Comparison of ENCODE assay signal across 25 cellular contexts in genomic region chr3:100702082-100703014, GRCh38. TPM values are rescaled to one million over a fixed set of nuclear protein-coding genes. Genes with fewer than 3 reads are reported as not detected.
DNase-seq lines count a peak whose midpoint lies in the region; ATAC-seq, FAIRE-seq and TF ChIP-seq lines count a peak whose summit lies in the region.
"Had no signal": no experiment of that assay in that cellular context is flagged by ENCODE, and none has a peak within 500 bp of the region (broad histone marks: within the 10 kb centered on the region; RNA-seq: fewer than 3 reads in every experiment).

No MANE protein-coding gene starts in this region.

- H3K4me1 ChIP-seq in GM23338 (ENCODE audit: insufficient read depth) (no peaks in the 10 kb centered on the region), foreskin keratinocyte (peaks cover 20% of the 10 kb centered on the region), aorta (ENCODE audit: control insufficient read depth in 1 of 2, insufficient read depth in 2 of 2, low read length in 2 of 2) (no peaks in the 10 kb centered on the region)
- H3K4me1 ChIP-seq: gastroesophageal sphincter, lower lobe of right lung had no signal

- H3K27ac Mint-ChIP-seq in GM23338, result peak overlapping the region; percentile 68; the same call in 1 of the 2 replicates
- H3K27ac Mint-ChIP-seq: activated CD4-positive, alpha-beta memory T cell treated with anti-CD3 and anti-CD28 coated beads for 36 hours; progenitor cell of endocrine pancreas had no signal

- no peaks in the 10 kb centered on the region for H3K36me3 Mint-ChIP-seq in GM23338 (ENCODE audit: low read depth)
- H3K36me3 Mint-ChIP-seq: activated CD4-positive, alpha-beta memory T cell treated with anti-CD3 and anti-CD28 coated beads for 36 hours had no signal

- H3K9me3 ChIP-seq in aorta (ENCODE audit: control insufficient read depth, low read length), result no peaks in the 10 kb centered on the region
- H3K9me3 ChIP-seq: gastroesophageal sphincter, lower lobe of right lung had no signal

- WGBS in aorta, 2 donors, result 75% methylated on average over 4 of the region's 4 CpGs

- H2AFZ ChIP-seq in GM23338, result peak overlapping the region; percentile 21; the same call in 1 of the 2 replicates

- intact Hi-C loops in aorta (cut with DNase I), result no loop called here

- no peaks in the 10 kb centered on the region for H4K20me1 ChIP-seq in GM23338 (replicated peaks; ENCODE audit: insufficient read depth)

- H3K27me3 ChIP-seq in GM23338 (ENCODE audit: insufficient read depth) (peaks cover 21% of the 10 kb centered on the region), foreskin keratinocyte (no peaks in the 10 kb centered on the region), aorta (ENCODE audit: control insufficient read depth in 1 of 2, insufficient read depth in 2 of 2, low read length in 1 of 2) (peaks cover 0 to 2% of the 10 kb centered on the region in 2 donors)

- no peak overlapping the region for H3K27ac ChIP-seq in GM23338 (ENCODE audit: low read depth)
- H3K27ac ChIP-seq in RWPE1, result no peak overlapping the region
- H3K27ac ChIP-seq in foreskin keratinocyte, result no peak overlapping the region
- H3K27ac ChIP-seq in aorta (ENCODE audit: low read depth in 1 of 2, low read length in 2 of 2), result no peak overlapping the region
- H3K27ac ChIP-seq: dorsolateral prefrontal cortex, gastroesophageal sphincter, lower lobe of right lung had no signal

- H3F3A ChIP-seq in GM23338 (replicated peaks; ENCODE audit: low read depth), result no peaks in the 10 kb centered on the region

- H3K36me3 ChIP-seq in GM23338 (ENCODE audit: insufficient read depth) (no peaks in the 10 kb centered on the region), aorta (ENCODE audit: control insufficient read depth in 1 of 2, insufficient read depth in 2 of 2, low read length in 1 of 2) (no peaks in the 10 kb centered on the region)
- H3K36me3 ChIP-seq: gastroesophageal sphincter, lower lobe of right lung had no signal

- no peak overlapping the region for H3K4me3 Mint-ChIP-seq in GM23338
- H3K4me3 Mint-ChIP-seq: activated CD4-positive, alpha-beta memory T cell treated with anti-CD3 and anti-CD28 coated beads for 36 hours; neural crest cell had no signal

- DNase-seq in GM12891 (ENCODE audit: insufficient read length, low spot score) (no peak), GM23338 (ENCODE audit: low spot score) (no peak), RWPE1 (ENCODE audit: low spot score) (peak; percentile 44), foreskin keratinocyte (peak; percentile 49 to 81), DMS 273 treated with DMSO at 0.1 percent for 48 hours (lab: John Stamatoyannopoulos, UW) (no peak), SKM-1 treated with dmso at 0.1 percent for 144 hours (lab: John Stamatoyannopoulos, UW; ENCODE audit: unreplicated experiment) (no peak), aorta (no peak)
- no peak for DNase-seq in stimulated activated CD4-positive, alpha-beta T cell treated with anti-CD3 and anti-CD28 coated beads, Interleukin-15, amount 100 ng/mL, for 24 hours
- DNase-seq: activated CD4-positive, alpha-beta memory T cell treated with anti-CD3 and anti-CD28 coated beads for 36 hours; activated gamma-delta T cell; C1 segment of cervical spinal cord; dorsolateral prefrontal cortex; islet precursor cell; lower lobe of right lung; MV-4-11; NCI-H1694 treated with DMSO at 0.1 percent for 48 hours; NCI-H2171 treated with DMSO at 0.1 percent for 48 hours; NCI-H69; Right ventricle myocardium superior; substantia nigra had no signal

- no peak for ATAC-seq in GM23338
- peak; percentile 89 for ATAC-seq in foreskin keratinocyte
- ATAC-seq in aorta (ENCODE audit: low FRiP score), result no peak
- ATAC-seq: gastroesophageal sphincter, lower lobe of right lung had no signal

- H3K79me2 ChIP-seq in GM23338 (replicated peaks; ENCODE audit: insufficient read depth), result no peaks in the 10 kb centered on the region

- H3K4me1 Mint-ChIP-seq in GM23338, result no peaks in the 10 kb centered on the region
- H3K4me1 Mint-ChIP-seq: neural crest cell had no signal

- CTCF ChIA-PET in RWPE1 (lab: Yijun Ruan, JAX), result no interaction called here

- TF ChIP-seq CTCF in GM23338 (conservative IDR thresholded peaks at IDR 0.05; ENCODE audit: low read depth in 2 of 2) (no peak), RWPE1 (conservative IDR thresholded peaks at IDR 0.05; ENCODE audit: low read depth) (no peak), foreskin keratinocyte (conservative IDR thresholded peaks at IDR 0.05) (no peak)

- FAIRE-seq in GM12891 (lab: Jason Lieb, UNC), result peak; percentile 57
- FAIRE-seq: D721Med, H54 had no signal

- TF ChIP-seq POLR2A in GM12891 (IDR thresholded peaks at IDR 0.05; ENCODE audit: low read depth, low read length), result no peak

- POLR2A ChIA-PET in RWPE1 (lab: Yijun Ruan, JAX; ENCODE audit: low non-redundant PET), result no interaction called here

- H3K27me3 Mint-ChIP-seq in GM23338 (ENCODE audit: insufficient read depth, low read depth, poor library complexity), result peaks cover 6% of the 10 kb centered on the region

- no peaks in the 10 kb centered on the region for H3K9me2 ChIP-seq in GM23338 (ENCODE audit: insufficient read depth)

- H3K4me3 ChIP-seq in GM23338 (no peak overlapping the region), aorta (ENCODE audit: low read length in 2 of 2) (no peak overlapping the region)
- H3K4me3 ChIP-seq: dorsolateral prefrontal cortex, gastroesophageal sphincter, lower lobe of right lung had no signal

- H3K4me2 ChIP-seq in GM23338, result no peak overlapping the region

- H3K9me3 Mint-ChIP-seq in GM23338, result no peaks in the 10 kb centered on the region
- H3K9me3 Mint-ChIP-seq: activated CD4-positive, alpha-beta memory T cell treated with anti-CD3 and anti-CD28 coated beads for 36 hours; neural crest cell had no signal

TF ChIP-seq in GM12891, 5 proteins besides CTCF, POLR2A, EP300 and RAD21:
- no peak for TF ChIP-seq SPI1 (IDR thresholded peaks at IDR 0.05; ENCODE audit: low read depth, low read length)
- TF ChIP-seq TAF1 (IDR thresholded peaks at IDR 0.05; ENCODE audit: low read depth, low read length), result no peak
- no peak for TF ChIP-seq POU2F2 (IDR thresholded peaks at IDR 0.05; ENCODE audit: low read depth, low read length)
- TF ChIP-seq POLR2AphosphoS5 (IDR thresholded peaks at IDR 0.05; ENCODE audit: low read depth, low read length), result no peak
- TF ChIP-seq PAX5 (IDR thresholded peaks at IDR 0.05; ENCODE audit: insufficient read depth, low read length, severe bottlenecking), result no peak

TF ChIP-seq in GM23338, 12 proteins besides CTCF, POLR2A, EP300 and RAD21:
- TF ChIP-seq, protein P1, sequence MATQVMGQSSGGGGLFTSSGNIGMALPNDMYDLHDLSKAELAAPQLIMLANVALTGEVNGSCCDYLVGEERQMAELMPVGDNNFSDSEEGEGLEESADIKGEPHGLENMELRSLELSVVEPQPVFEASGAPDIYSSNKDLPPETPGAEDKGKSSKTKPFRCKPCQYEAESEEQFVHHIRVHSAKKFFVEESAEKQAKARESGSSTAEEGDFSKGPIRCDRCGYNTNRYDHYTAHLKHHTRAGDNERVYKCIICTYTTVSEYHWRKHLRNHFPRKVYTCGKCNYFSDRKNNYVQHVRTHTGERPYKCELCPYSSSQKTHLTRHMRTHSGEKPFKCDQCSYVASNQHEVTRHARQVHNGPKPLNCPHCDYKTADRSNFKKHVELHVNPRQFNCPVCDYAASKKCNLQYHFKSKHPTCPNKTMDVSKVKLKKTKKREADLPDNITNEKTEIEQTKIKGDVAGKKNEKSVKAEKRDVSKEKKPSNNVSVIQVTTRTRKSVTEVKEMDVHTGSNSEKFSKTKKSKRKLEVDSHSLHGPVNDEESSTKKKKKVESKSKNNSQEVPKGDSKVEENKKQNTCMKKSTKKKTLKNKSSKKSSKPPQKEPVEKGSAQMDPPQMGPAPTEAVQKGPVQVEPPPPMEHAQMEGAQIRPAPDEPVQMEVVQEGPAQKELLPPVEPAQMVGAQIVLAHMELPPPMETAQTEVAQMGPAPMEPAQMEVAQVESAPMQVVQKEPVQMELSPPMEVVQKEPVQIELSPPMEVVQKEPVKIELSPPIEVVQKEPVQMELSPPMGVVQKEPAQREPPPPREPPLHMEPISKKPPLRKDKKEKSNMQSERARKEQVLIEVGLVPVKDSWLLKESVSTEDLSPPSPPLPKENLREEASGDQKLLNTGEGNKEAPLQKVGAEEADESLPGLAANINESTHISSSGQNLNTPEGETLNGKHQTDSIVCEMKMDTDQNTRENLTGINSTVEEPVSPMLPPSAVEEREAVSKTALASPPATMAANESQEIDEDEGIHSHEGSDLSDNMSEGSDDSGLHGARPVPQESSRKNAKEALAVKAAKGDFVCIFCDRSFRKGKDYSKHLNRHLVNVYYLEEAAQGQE (IDR thresholded peaks at IDR 0.05; ENCODE audit: unreplicated experiment), result no peak
- TF ChIP-seq ETS1 (IDR thresholded peaks at IDR 0.05) (no peak), CREB1 (CRISPR knock-in tag; IDR thresholded peaks at IDR 0.05; ENCODE audit: low read depth) (no peak), STAT1 (IDR thresholded peaks at IDR 0.05; ENCODE audit: unreplicated experiment) (no peak), ZNF331 (CRISPR knock-in tag; IDR thresholded peaks at IDR 0.05; ENCODE audit: low read depth) (no peak)

RNA-seq across cellular contexts. Expression of gene TFG, which starts 6.9 kb away (rescaled TPM):
- polyA plus RNA-seq in GM12891 (2012; ENCODE audit: low read depth, missing spikeins), result 49.9 TPM
- total RNA-seq in GM23338 (2014; rRNA removed; shearing (Covaris generic)), result 86.4 and 88.5 TPM in 2 replicates
- polyA plus RNA-seq in GM23338 (2016; fragmentation: Nextera tagmentation; extraction: Ambion mirVana) (83.5 and 87.6 TPM in 2 replicates), foreskin keratinocyte (151 and 155 TPM in 2 replicates), aorta (10 to 100 TPM; 52.3 to 54.8 TPM)
- total RNA-seq in foreskin keratinocyte (124 and 133 TPM in 2 replicates), aorta (10 to 100 TPM; 71.8 to 71.9 TPM)

Comparison
In these comparisons a context has a peak if more than half of its experiments do, and no peak if none do; other contexts are left out.
1. DNase-seq: peak in RWPE1 (single experiment) and foreskin keratinocyte (2 of 2); none in GM12891 (single experiment), GM23338 (single experiment), stimulated activated CD4-positive, alpha-beta T cell treated with anti-CD3 and anti-CD28 coated beads, Interleukin-15, amount 100 ng/mL, for 24 hours (single experiment), DMS 273 treated with DMSO at 0.1 percent for 48 hours (single experiment), SKM-1 treated with dmso at 0.1 percent for 144 hours (single experiment) and aorta (0 of 2).